18 cellular contexts compared by ENCODE assay signal in genomic region chr1:236760986-236761385, GRCh38. TPM values are rescaled to one million over a fixed set of nuclear protein-coding genes. Genes with fewer than 3 reads are reported as not detected.
DNase-seq lines count a peak whose midpoint lies in the region; ATAC-seq, FAIRE-seq and TF ChIP-seq lines count a peak whose summit lies in the region.
"Had no signal": no experiment of that assay in that cellular context is flagged by ENCODE, and none has a peak within 500 bp of the region (broad histone marks: within the 10 kb centered on the region; RNA-seq: fewer than 3 reads in every experiment).

No MANE protein-coding gene starts in this region.

- no peak for TF ChIP-seq POLR2A in K562 (conservative IDR thresholded peaks at IDR 0.05)

- intact Hi-C loops in K562 (cut with micrococcal nuclease): loop anchor here (5.0 kb wide), 1 partner anchor 154 kb away; no protein-coding TSS in a partner anchor
- intact Hi-C loops in Calu3 (cut with micrococcal nuclease; ENCODE audit: unreplicated experiment): no loop called here

- no peak overlapping the region for H3K9ac ChIP-seq in K562 (ENCODE audit: insufficient read depth in 1 of 2, low read depth in 2 of 2, low read length in 2 of 2)

- H2AFZ ChIP-seq in K562 (ENCODE audit: low read depth, low read length): peak overlapping the region; percentile 20; the same call in 1 of the 2 replicates

- H3K27me3 Mint-ChIP-seq in nephron progenitor cell (ENCODE audit: low read depth, poor library complexity) (peaks cover 2% of the 10 kb centered on the region), Calu3 (ENCODE audit: unreplicated experiment) (no peaks in the 10 kb centered on the region)

- H3K27ac Mint-ChIP-seq in nephron progenitor cell: peak overlapping the region; percentile 85
- no peak overlapping the region for H3K27ac Mint-ChIP-seq in Calu3 (ENCODE audit: unreplicated experiment)
- H3K27ac Mint-ChIP-seq: B cell; CD4-positive, alpha-beta memory T cell had no signal

- TF ChIP-seq CTCF in HEK293 (tag by site-specific recombination; IDR thresholded peaks at IDR 0.05) (no peak), K562 (IDR thresholded peaks at IDR 0.05 in 2 of 3, conservative IDR thresholded peaks at IDR 0.05 in 1 of 3; ENCODE audit: insufficient read depth in 2 of 3, low read depth in 1 of 3, low read length in 3 of 3) (no peak), right atrium auricular region (IDR thresholded peaks at IDR 0.05) (no peak), nephron progenitor cell (IDR thresholded peaks at IDR 0.05) (no peak), Calu3 (IDR thresholded peaks at IDR 0.05; ENCODE audit: unreplicated experiment) (no peak)

- no peak for TF ChIP-seq EP300 in K562 (IDR thresholded peaks at IDR 0.05; ENCODE audit: low read length)

- no peaks in the 10 kb centered on the region for H4K20me1 ChIP-seq in K562 (replicated peaks; ENCODE audit: control insufficient read depth, insufficient read depth, low read length)

- no peaks in the 10 kb centered on the region for H3K36me3 Mint-ChIP-seq in nephron progenitor cell (ENCODE audit: low read depth)
- H3K36me3 Mint-ChIP-seq in Calu3 (ENCODE audit: insufficient read depth, unreplicated experiment): no peaks in the 10 kb centered on the region
- H3K36me3 Mint-ChIP-seq: CD4-positive, alpha-beta memory T cell had no signal

- H3K4me3 ChIP-seq in HEK293 (ENCODE audit: low read depth, low read length) (no peak overlapping the region), K562 (no peak overlapping the region), right atrium auricular region (no peak overlapping the region)

- CTCF ChIA-PET in HEK293 (lab: Yijun Ruan, JAX): interaction anchor here (0.7 to 4.5 kb wide), 7 partner anchors 12 to 803 kb away, joined by 3 to 77 read pairs (median 14); partner anchors contain the start of gene MTR
- CTCF ChIA-PET in K562 (lab: Yijun Ruan, JAX; ENCODE audit: low intra/inter-chr PET ratio): interaction anchor here (2.3 kb wide), 1 partner anchor 108 kb away, joined by 8 read pairs; no protein-coding TSS in a partner anchor
- CTCF ChIA-PET in Calu3 (lab: Charles Lee): interaction anchor here (2.1 kb wide), 1 partner anchor 801 kb away, joined by 10 read pairs; no protein-coding TSS in a partner anchor

- POLR2A ChIA-PET in HEK293 (lab: Yijun Ruan, JAX): no interaction called here
- POLR2A ChIA-PET in K562 (lab: Yijun Ruan, JAX): no interaction called here

- no peak overlapping the region for H3K4me2 ChIP-seq in K562 (ENCODE audit: insufficient read depth, low read length)

- no peaks in the 10 kb centered on the region for H3K9me3 ChIP-seq in HEK293 (ENCODE audit: control insufficient read depth, insufficient read depth, low read depth, low read length)
- H3K9me3 ChIP-seq in K562 (replicated peaks; ENCODE audit: control insufficient read depth, insufficient read depth, low read depth, low read length): no peaks in the 10 kb centered on the region
- H3K9me3 ChIP-seq in right atrium auricular region: no peaks in the 10 kb centered on the region

- H3K27ac ChIP-seq in HEK293 (ENCODE audit: extremely low read depth, low read depth, low read length): no peak overlapping the region
- H3K27ac ChIP-seq in K562 (ENCODE audit: extremely low read depth, low read depth, low read length): no peak overlapping the region
- peak overlapping the region; percentile 1 to 17 for H3K27ac ChIP-seq in right atrium auricular region
- H3K27ac ChIP-seq: C4-2B, HL-60 had no signal

- 27% methylated on average over 14 of the region's 14 CpGs for whole genome bisulfite sequencing in K562 (ENCODE audit: insufficient coverage, low coverage, missing lambda C conversion rate)

- H3K4me1 ChIP-seq in HEK293 (ENCODE audit: control insufficient read depth, insufficient read depth, low read length) (no peaks in the 10 kb centered on the region), K562 (replicated peaks in 1 of 2; ENCODE audit: control insufficient read depth in 2 of 2, insufficient read depth in 2 of 2, low read length in 2 of 2) (peaks cover 0 to 3% of the 10 kb centered on the region in 2 experiments; a peak in 2 of 5 replicates), right atrium auricular region (no peaks in the 10 kb centered on the region)

- TF ChIP-seq RAD21 in K562 (CRISPR knock-in tag; conservative IDR thresholded peaks at IDR 0.05 in 1 of 2, IDR thresholded peaks at IDR 0.05 in 1 of 2): no peak

- BruUV-seq in K562 (replicated peaks; lab: Mats Ljungman, UMichigan) (no TSS peak), Calu3 (replicated peaks; lab: Mats Ljungman, UMichigan) (no TSS peak)

- no peak for FAIRE-seq in K562 (lab: Jason Lieb, UNC)
- FAIRE-seq: A204.1, D721Med, GM19239 had no signal

- H3K79me2 ChIP-seq in K562 (ENCODE audit: control insufficient read depth, insufficient read depth, low read length): no peaks in the 10 kb centered on the region

- peaks cover under 1 to 4% of the 10 kb centered on the region in 2 experiments; a peak in 2 of 5 replicates for H3K27me3 ChIP-seq in K562 (ENCODE audit: control insufficient read depth in 2 of 2, insufficient read depth in 2 of 2, low read length in 2 of 2)
- H3K27me3 ChIP-seq in right atrium auricular region: no peaks in the 10 kb centered on the region

- H3K9me1 ChIP-seq in K562 (ENCODE audit: control insufficient read depth, insufficient read depth, low read length): no peaks in the 10 kb centered on the region

- peaks cover 0 to 41% of the 10 kb centered on the region in 2 experiments; a peak in 2 of 3 replicates for H3K36me3 ChIP-seq in HEK293 (ENCODE audit: control insufficient read depth in 2 of 2, insufficient read depth in 1 of 2, low read length in 2 of 2)
- no peaks in the 10 kb centered on the region for H3K36me3 ChIP-seq in K562 (ENCODE audit: control insufficient read depth, insufficient read depth, low read length)
- peaks cover 75% of the 10 kb centered on the region for H3K36me3 ChIP-seq in right atrium auricular region

- H3K4me3 Mint-ChIP-seq in nephron progenitor cell (no peak overlapping the region), Calu3 (ENCODE audit: low read depth, unreplicated experiment) (no peak overlapping the region)
- H3K4me3 Mint-ChIP-seq: B cell; CD4-positive, alpha-beta memory T cell had no signal

- in situ Hi-C loops in K562 (cut with MboI): no loop called here

- H3K4me1 Mint-ChIP-seq in nephron progenitor cell (peaks cover 43% of the 10 kb centered on the region), Calu3 (ENCODE audit: low read depth, unreplicated experiment) (no peaks in the 10 kb centered on the region)

- ATAC-seq in K562: no peak
- no peak for ATAC-seq in GM21786 (IDR thresholded peaks at IDR 0.05; ENCODE audit: unreplicated experiment)

- DNase-seq in K562 (ENCODE audit: extremely low read depth in 1 of 4, low spot score in 3 of 4) (no peak), right atrium auricular region (ENCODE audit: low spot score) (no peak), nephron progenitor cell (no peak), NCI-H2227 treated with DMSO at 0.1 percent for 48 hours (lab: John Stamatoyannopoulos, UW) (no peak), Calu3 (no peak)
- DNase-seq: CD4-positive, alpha-beta memory T cell; DMS153; DND-41; GDM1; HCEC 1CT had no signal

- H3K9me3 Mint-ChIP-seq in nephron progenitor cell (no peaks in the 10 kb centered on the region), Calu3 (ENCODE audit: low read depth, unreplicated experiment) (no peaks in the 10 kb centered on the region)

TF ChIP-seq in HEK293, 187 proteins besides CTCF, POLR2A, EP300 and RAD21:
- no peak for TF ChIP-seq ZNF37A (tag by site-specific recombination; IDR thresholded peaks at IDR 0.05)
- TF ChIP-seq ZNF239 (tag by site-specific recombination; IDR thresholded peaks at IDR 0.05): peak; percentile 52; the same call in 1 of the 2 replicates
TF ChIP-seq in HEK293: peak in this region for 1.

TF ChIP-seq in K562, 482 proteins besides CTCF, POLR2A, EP300 and RAD21 (continues in another document):
- TF ChIP-seq ZNF239 (CRISPR knock-in tag; IDR thresholded peaks at IDR 0.05) (peak; percentile 96), RNF2 (IDR thresholded peaks at IDR 0.05) (no peak), XRCC3 (IDR thresholded peaks at IDR 0.05) (no peak), CREB3 (tag; conservative IDR thresholded peaks at IDR 0.05; ENCODE audit: low read depth) (no peak), HNRNPH1 (optimal IDR thresholded peaks at IDR 0.05; ENCODE audit: low read depth, low read length) (no peak), MEIS2 (IDR thresholded peaks at IDR 0.05; ENCODE audit: partially characterized antibody) (peak; percentile 5)

RNA-seq across cellular contexts. Expression of gene MTR, which starts 34.1 kb away (rescaled TPM):
- 48.7 and 126 TPM in 2 replicates for total RNA-seq in K562 (2011; cell fraction: chromatin; rRNA removed; ENCODE audit: low replicate concordance)
- 13.0 and 19.2 TPM in 2 replicates for total RNA-seq in K562 (2011; cell fraction: nucleolus; rRNA removed)
- 33.1 and 37.2 TPM in 2 replicates for total RNA-seq in K562 (2011; cell fraction: nucleoplasm; rRNA removed)
- total RNA-seq in K562 (2014; rRNA removed): 20.3 and 21.2 TPM in 2 replicates
- 31.5 and 38.4 TPM in 2 replicates for total RNA-seq in K562 (2014; rRNA removed; fragmentation: Illumina TruSeq; extraction: Trizol)
- 28.4 and 31.1 TPM in 2 replicates for total RNA-seq in K562 (2015; rRNA removed; fragmentation: Illumina TruSeq; extraction: Trizol)
- 38.0 and 44.3 TPM in 2 replicates for total RNA-seq in K562 (2021)
- 25.4 and 28.7 TPM in 2 replicates for polyA plus RNA-seq in K562 (2011; rRNA removed)
- polyA plus RNA-seq in K562 (2011; cell fraction: cytosol; rRNA removed): 7.9 and 13.2 TPM in 2 replicates
- 27.0 and 38.9 TPM in 2 replicates for polyA plus RNA-seq in K562 (2011; cell fraction: nucleus; rRNA removed)
- 9.6 and 11.5 TPM in 2 replicates for polyA plus RNA-seq in K562 (2012)
- 14.2 and 16.1 TPM in 2 replicates for polyA plus RNA-seq in K562 (2014; fragmentation: Illumina TruSeq; extraction: Trizol)
- 1 to 10 TPM; 3.4 to 5.1 TPM for polyA plus RNA-seq in K562 (2014; fragmentation: Nextera tagmentation; extraction: Ambion mirVana)
- 16.9 and 17.6 TPM in 2 replicates for polyA plus RNA-seq in K562 (2014; rRNA removed)
- polyA minus RNA-seq in K562 (2011; rRNA and poly(A)+ RNA removed): 93.6 and 102 TPM in 2 replicates
- 30.9 and 34.7 TPM in 2 replicates for polyA minus RNA-seq in K562 (2011; cell fraction: cytosol; rRNA and poly(A)+ RNA removed)
- 18.4 and 43.9 TPM in 2 replicates for polyA minus RNA-seq in K562 (2011; cell fraction: nucleus; rRNA and poly(A)+ RNA removed)
- total RNA-seq in right atrium auricular region: 10 to 100 TPM; 21.8 to 30.4 TPM
- 30.4 and 37.0 TPM in 2 replicates for total RNA-seq in Calu3 (2022)

Comparison
In these comparisons a context has a peak if more than half of its experiments do, and no peak if none do; other contexts are left out.
1. H3K27ac ChIP-seq: peak in right atrium auricular region (2 of 2); none in HEK293 (single experiment) and K562 (single experiment).
2. Of the 44 proteins assayed by ChIP-seq in both K562 and HEK293: peak only in K562: none; only in HEK293: none; in both: ZNF239; in neither: 43.